8 cellular contexts compared by ENCODE assay signal in the genomic region with DNA sequence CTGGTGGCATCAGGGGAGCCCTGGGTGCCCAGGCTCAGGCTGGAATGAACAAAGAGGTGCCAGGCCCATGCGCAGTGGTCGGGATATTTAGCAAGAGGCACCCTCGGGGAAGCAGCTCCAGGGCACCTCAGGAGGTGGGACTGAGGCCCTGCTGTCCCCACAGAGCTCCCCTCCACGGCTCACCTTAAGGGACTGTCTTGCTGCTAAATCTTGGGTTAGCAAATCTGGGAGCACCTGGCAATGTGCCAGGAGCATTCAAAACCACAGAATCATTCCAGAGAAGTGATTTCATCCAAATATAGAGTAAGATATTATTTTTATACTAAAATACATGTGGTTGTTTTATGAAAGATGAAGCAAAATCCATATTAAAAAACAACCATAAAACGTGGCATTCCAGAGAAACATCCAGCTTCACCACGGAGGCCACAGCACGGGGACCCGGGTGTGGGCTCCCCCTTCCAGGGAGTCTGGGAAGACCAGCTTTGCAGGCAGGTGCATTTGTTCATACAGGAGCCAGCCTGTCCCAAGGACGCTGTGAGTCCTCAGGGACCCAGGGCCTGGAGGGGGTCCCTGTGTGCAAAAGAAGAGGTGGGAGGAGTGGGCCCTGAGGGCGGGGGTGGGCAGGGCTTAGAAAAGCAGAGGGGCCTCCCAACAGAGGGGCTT. TPM values are rescaled to one million over a fixed set of nuclear protein-coding genes. Genes with fewer than 3 reads are reported as not detected.
A peak's percentile ranks its signal among the peaks of the same experiment; 100 is the strongest.
DNase-seq lines count a peak whose midpoint lies in the region; ATAC-seq and TF ChIP-seq lines count a peak whose summit lies in the region.

No MANE protein-coding gene starts in this region.

- TF ChIP-seq CTCF in coronary artery (IDR thresholded peaks at IDR 0.05) (no peak), lung (IDR thresholded peaks at IDR 0.05; ENCODE audit: control extremely low read depth, extremely low read depth) (no peak), vagina (IDR thresholded peaks at IDR 0.05) (no peak)

- TF ChIP-seq POLR2A in vagina (IDR thresholded peaks at IDR 0.05) = no peak

- peaks cover 0 to 8% of the 10 kb centered on the region in 2 donors for H3K4me1 ChIP-seq in lung (ENCODE audit: control insufficient read depth in 2 of 2, insufficient read depth in 2 of 2, low read length in 2 of 2)
- H3K4me1 ChIP-seq in vagina = peaks cover 38% of the 10 kb centered on the region

- peaks cover 12% of the 10 kb centered on the region in 2 donors for H3K4me1 Mint-ChIP-seq in stimulated activated naive B cell treated with anti-CD40 and anti-IgM and Interleukin-4, amounts not matched to agents 10 μg/mL and 1 μg/mL and 100 μg/mL, for 72 hours

- peak; percentile 20 for ATAC-seq in lung (ENCODE audit: insufficient read depth, low FRiP score)
- ATAC-seq in stimulated activated naive B cell treated with anti-CD40 and anti-IgM and Interleukin-4, amounts not matched to agents 10 μg/mL and 1 μg/mL and 100 μg/mL, for 72 hours (replicated peaks) = no peak

- intact Hi-C loops in vagina (cut with DNase I) = loop anchor here (1.0 to 5.0 kb wide), 4 partner anchors 57 to 252 kb away; no protein-coding TSS in a partner anchor

- H3K27me3 ChIP-seq in lung (ENCODE audit: control insufficient read depth, insufficient read depth) (no peaks in the 10 kb centered on the region), vagina (no peaks in the 10 kb centered on the region)

- H3K36me3 ChIP-seq in lung (ENCODE audit: control insufficient read depth in 2 of 2, insufficient read depth in 2 of 2, low read length in 2 of 2) = peaks cover 0 to 27% of the 10 kb centered on the region in 2 donors
- H3K36me3 ChIP-seq in vagina = peaks cover 0 to 12% of the 10 kb centered on the region in 2 donors

- no peaks in the 10 kb centered on the region for H3K9me3 ChIP-seq in lung (ENCODE audit: control insufficient read depth in 2 of 2, insufficient read depth in 1 of 2, low read length in 1 of 2)
- H3K9me3 ChIP-seq in vagina = no peaks in the 10 kb centered on the region

- H3K9me3 Mint-ChIP-seq in stimulated activated naive B cell treated with anti-CD40 and anti-IgM and Interleukin-4, amounts not matched to agents 10 μg/mL and 1 μg/mL and 100 μg/mL, for 72 hours = no peaks in the 10 kb centered on the region

- H3K4me3 ChIP-seq in coronary artery (no peak overlapping the region), lung (no peak overlapping the region), vagina (no peak overlapping the region)

- DNase-seq in SHP77 (lab: John Stamatoyannopoulos, UW) = peak; percentile 9 to 45
- no peak for DNase-seq in SHP77 treated with DMSO at 0.1 percent for 48 hours (lab: John Stamatoyannopoulos, UW)
- DNase-seq in coronary artery (ENCODE audit: low spot score) = no peak
- DNase-seq in lung (ENCODE audit: low spot score) = no peak
- DNase-seq in vagina (ENCODE audit: extremely low spot score in 2 of 2) = no peak
- no peak for DNase-seq in NAMALWA (ENCODE audit: low spot score)
- no peak for DNase-seq in cerebellum (ENCODE audit: low spot score)
- no peak for DNase-seq in stimulated activated naive B cell treated with anti-CD40 and anti-IgM and Interleukin-4, amounts not matched to agents 10 μg/mL and 1 μg/mL and 100 μg/mL, for 72 hours

- H3K27ac Mint-ChIP-seq in stimulated activated naive B cell treated with anti-CD40 and anti-IgM and Interleukin-4, amounts not matched to agents 10 μg/mL and 1 μg/mL and 100 μg/mL, for 72 hours = no peak overlapping the region

- 61 to 75% methylated on average over 10 of the region's 10 CpGs for WGBS in lung, 2 donors

- H3K27ac ChIP-seq in coronary artery (peak overlapping the region; percentile 94 to 96), lung (ENCODE audit: low read depth in 1 of 2, low read length in 1 of 2) (peak overlapping the region in 1 of 2 donors; percentile 84), vagina (peak overlapping the region; percentile 81)

- no peak overlapping the region for H3K4me3 Mint-ChIP-seq in stimulated activated naive B cell treated with anti-CD40 and anti-IgM and Interleukin-4, amounts not matched to agents 10 μg/mL and 1 μg/mL and 100 μg/mL, for 72 hours

- no peaks in the 10 kb centered on the region for H3K27me3 Mint-ChIP-seq in stimulated activated naive B cell treated with anti-CD40 and anti-IgM and Interleukin-4, amounts not matched to agents 10 μg/mL and 1 μg/mL and 100 μg/mL, for 72 hours

- H3K36me3 Mint-ChIP-seq in stimulated activated naive B cell treated with anti-CD40 and anti-IgM and Interleukin-4, amounts not matched to agents 10 μg/mL and 1 μg/mL and 100 μg/mL, for 72 hours = peaks cover 27 to 31% of the 10 kb centered on the region in 2 donors

RNA-seq across cellular contexts. Expression of gene HS1BP3, which starts 16.3 kb away (rescaled TPM):
- total RNA-seq in lung (10 to 100 TPM; 25.4 to 38.1 TPM), vagina (23.1 TPM), cerebellum (10.0 TPM)
- 10 to 100 TPM; 28.8 to 41.4 TPM for polyA plus RNA-seq in lung

RNA-seq across cellular contexts. Expression of gene GDF7, which starts 32.4 kb away (rescaled TPM):
- total RNA-seq in lung (under 1 TPM; 0.37 to 0.54 TPM), vagina (9.3 TPM), cerebellum (0.45 TPM)
- polyA plus RNA-seq in lung = under 1 TPM; 0.10 to 0.26 TPM

Comparison
In these comparisons a context has a peak if more than half of its experiments do, and no peak if none do; other contexts are left out.
1. DNase-seq: peak in SHP77 (2 of 2); none in SHP77 treated with DMSO at 0.1 percent for 48 hours (single experiment), coronary artery (single experiment), lung (single experiment), vagina (0 of 2), NAMALWA (single experiment), cerebellum (single experiment) and stimulated activated naive B cell treated with anti-CD40 and anti-IgM and Interleukin-4, amounts not matched to agents 10 μg/mL and 1 μg/mL and 100 μg/mL, for 72 hours (single experiment).